Comparison of ENCODE assay signal across 1 cellular context in the genomic region with DNA sequence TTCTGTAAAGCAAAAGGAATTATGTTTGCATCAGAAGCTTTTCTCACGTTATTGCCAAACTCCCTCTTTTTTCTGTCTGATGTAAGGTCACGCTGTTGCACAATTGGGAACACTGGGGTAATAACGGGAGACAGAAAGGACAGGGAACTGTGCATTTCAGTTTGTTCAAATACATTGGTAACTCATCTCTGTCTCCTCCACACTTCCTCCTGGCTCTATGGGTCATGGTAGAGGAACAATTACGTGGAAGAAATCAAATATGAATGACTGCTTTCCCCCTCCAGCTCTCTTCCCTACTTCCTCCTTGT.
TF ChIP-seq lines count a peak whose summit lies in the region.

No MANE protein-coding gene starts in this region.

TF ChIP-seq in HepG2, 621 proteins besides CTCF, POLR2A, EP300 and RAD21 (continued from another document and continues in another):
- TF ChIP-seq, protein P1, sequence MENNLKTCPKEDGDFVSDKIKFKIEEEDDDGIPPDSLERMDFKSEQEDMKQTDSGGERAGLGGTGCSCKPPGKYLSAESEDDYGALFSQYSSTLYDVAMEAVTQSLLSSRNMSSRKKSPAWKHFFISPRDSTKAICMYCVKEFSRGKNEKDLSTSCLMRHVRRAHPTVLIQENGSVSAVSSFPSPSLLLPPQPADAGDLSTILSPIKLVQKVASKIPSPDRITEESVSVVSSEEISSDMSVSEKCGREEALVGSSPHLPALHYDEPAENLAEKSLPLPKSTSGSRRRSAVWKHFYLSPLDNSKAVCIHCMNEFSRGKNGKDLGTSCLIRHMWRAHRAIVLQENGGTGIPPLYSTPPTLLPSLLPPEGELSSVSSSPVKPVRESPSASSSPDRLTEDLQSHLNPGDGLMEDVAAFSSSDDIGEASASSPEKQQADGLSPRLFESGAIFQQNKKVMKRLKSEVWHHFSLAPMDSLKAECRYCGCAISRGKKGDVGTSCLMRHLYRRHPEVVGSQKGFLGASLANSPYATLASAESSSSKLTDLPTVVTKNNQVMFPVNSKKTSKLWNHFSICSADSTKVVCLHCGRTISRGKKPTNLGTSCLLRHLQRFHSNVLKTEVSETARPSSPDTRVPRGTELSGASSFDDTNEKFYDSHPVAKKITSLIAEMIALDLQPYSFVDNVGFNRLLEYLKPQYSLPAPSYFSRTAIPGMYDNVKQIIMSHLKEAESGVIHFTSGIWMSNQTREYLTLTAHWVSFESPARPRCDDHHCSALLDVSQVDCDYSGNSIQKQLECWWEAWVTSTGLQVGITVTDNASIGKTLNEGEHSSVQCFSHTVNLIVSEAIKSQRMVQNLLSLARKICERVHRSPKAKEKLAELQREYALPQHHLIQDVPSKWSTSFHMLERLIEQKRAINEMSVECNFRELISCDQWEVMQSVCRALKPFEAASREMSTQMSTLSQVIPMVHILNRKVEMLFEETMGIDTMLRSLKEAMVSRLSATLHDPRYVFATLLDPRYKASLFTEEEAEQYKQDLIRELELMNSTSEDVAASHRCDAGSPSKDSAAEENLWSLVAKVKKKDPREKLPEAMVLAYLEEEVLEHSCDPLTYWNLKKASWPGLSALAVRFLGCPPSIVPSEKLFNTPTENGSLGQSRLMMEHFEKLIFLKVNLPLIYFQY (CRISPR knock-in tag; IDR thresholded peaks at IDR 0.05; ENCODE audit: borderline replicate concordance) = peak; percentile 63; the same call in 1 of the 2 replicates
- TF ChIP-seq RBAK (CRISPR knock-in tag; IDR thresholded peaks at IDR 0.05) (no peak), ZNF180 (CRISPR knock-in tag; IDR thresholded peaks at IDR 0.05; ENCODE audit: borderline replicate concordance, low read depth) (no peak), STAG1 (CRISPR knock-in tag; IDR thresholded peaks at IDR 0.05) (0 out of 2 replicates have a peak, but pooled peaks have one; percentile 13), AKAP8 (CRISPR knock-in tag; IDR thresholded peaks at IDR 0.05) (no peak), ZNF577 (CRISPR knock-in tag; IDR thresholded peaks at IDR 0.05; ENCODE audit: borderline replicate concordance, low read depth) (no peak), ZMYM4 (CRISPR knock-in tag; IDR thresholded peaks at IDR 0.05) (peak; percentile 76), ZNF605 (CRISPR knock-in tag; IDR thresholded peaks at IDR 0.05) (no peak), SALL1 (CRISPR knock-in tag; IDR thresholded peaks at IDR 0.05) (peak; percentile 79; the same call in 1 of the 2 replicates), ZNF3 (CRISPR knock-in tag; IDR thresholded peaks at IDR 0.05) (0 out of 2 replicates have a peak, but pooled peaks have one; percentile 63), ZNF124 (CRISPR knock-in tag; IDR thresholded peaks at IDR 0.05) (peak; percentile 89; the same call in 1 of the 2 replicates), BCL6 (CRISPR knock-in tag; IDR thresholded peaks at IDR 0.05) (peak; percentile 89), MEIS2 (CRISPR knock-in tag; IDR thresholded peaks at IDR 0.05) (no peak), HOXA5 (CRISPR knock-in tag; IDR thresholded peaks at IDR 0.05) (peak; percentile 53; the same call in 1 of the 2 replicates), ZNF121 (CRISPR knock-in tag; IDR thresholded peaks at IDR 0.05) (no peak), BRCA1 (CRISPR knock-in tag; IDR thresholded peaks at IDR 0.05) (no peak), SOX6 (IDR thresholded peaks at IDR 0.05) (no peak), SOX6 (CRISPR knock-in tag; IDR thresholded peaks at IDR 0.05) (peak; percentile 94), MBD4 (IDR thresholded peaks at IDR 0.05; ENCODE audit: borderline replicate concordance, low read length) (0 out of 2 replicates have a peak, but pooled peaks have one; percentile 63), ARNTL (CRISPR knock-in tag; IDR thresholded peaks at IDR 0.05) (no peak), KLF16 (CRISPR knock-in tag; IDR thresholded peaks at IDR 0.05) (peak in 1 of 2 experiments; percentile 93; a peak in 1 of 4 replicates), MBNL3 (CRISPR knock-in tag; conservative IDR thresholded peaks at IDR 0.05) (no peak), ZNF34 (CRISPR knock-in tag; IDR thresholded peaks at IDR 0.05; ENCODE audit: borderline replicate concordance) (peak; percentile 56; the same call in 1 of the 2 replicates), ZNF749 (CRISPR knock-in tag; IDR thresholded peaks at IDR 0.05; ENCODE audit: borderline replicate concordance) (no peak), XRCC5 (optimal IDR thresholded peaks at IDR 0.05; ENCODE audit: low read length) (no peak), ZNF792 (CRISPR knock-in tag; IDR thresholded peaks at IDR 0.05) (peak; percentile 91), NR2F6 (IDR thresholded peaks at IDR 0.05) (peak; percentile 91), NR2F6 (CRISPR knock-in tag; IDR thresholded peaks at IDR 0.05) (peak; percentile 95), ZNF644 (CRISPR knock-in tag; IDR thresholded peaks at IDR 0.05; ENCODE audit: low read depth) (peak; percentile 98), FOXK1 (CRISPR knock-in tag; IDR thresholded peaks at IDR 0.05; ENCODE audit: borderline replicate concordance, low read depth) (peak; percentile 74; the same call in 1 of the 2 replicates), MED8 (CRISPR knock-in tag; IDR thresholded peaks at IDR 0.05; ENCODE audit: insufficient replicate concordance) (no peak), NAIF1 (CRISPR knock-in tag; IDR thresholded peaks at IDR 0.05; ENCODE audit: borderline replicate concordance) (no peak), IKZF1 (IDR thresholded peaks at IDR 0.05) (no peak), SP5 (CRISPR knock-in tag; IDR thresholded peaks at IDR 0.05; ENCODE audit: borderline replicate concordance, low read depth) (0 out of 2 replicates have a peak, but pooled peaks have one; percentile 38), XBP1 (CRISPR knock-in tag; IDR thresholded peaks at IDR 0.05) (no peak), RFXAP (CRISPR knock-in tag; IDR thresholded peaks at IDR 0.05; ENCODE audit: borderline replicate concordance) (no peak), ZNF607 (CRISPR knock-in tag; IDR thresholded peaks at IDR 0.05; ENCODE audit: borderline replicate concordance) (no peak), ZNF552 (CRISPR knock-in tag; IDR thresholded peaks at IDR 0.05; ENCODE audit: borderline replicate concordance) (no peak), SRSF9 (IDR thresholded peaks at IDR 0.05; ENCODE audit: borderline replicate concordance, insufficient read depth, low read depth, low read length, poor library complexity, severe bottlenecking) (no peak), ZNF737 (CRISPR knock-in tag; IDR thresholded peaks at IDR 0.05; ENCODE audit: borderline replicate concordance) (no peak), ZNF549 (CRISPR knock-in tag; IDR thresholded peaks at IDR 0.05) (no peak), IRX3 (CRISPR knock-in tag; IDR thresholded peaks at IDR 0.05; ENCODE audit: borderline replicate concordance, low read depth) (no peak), ZNF333 (CRISPR knock-in tag; IDR thresholded peaks at IDR 0.05; ENCODE audit: borderline replicate concordance) (no peak)
- TF ChIP-seq, protein P2, sequence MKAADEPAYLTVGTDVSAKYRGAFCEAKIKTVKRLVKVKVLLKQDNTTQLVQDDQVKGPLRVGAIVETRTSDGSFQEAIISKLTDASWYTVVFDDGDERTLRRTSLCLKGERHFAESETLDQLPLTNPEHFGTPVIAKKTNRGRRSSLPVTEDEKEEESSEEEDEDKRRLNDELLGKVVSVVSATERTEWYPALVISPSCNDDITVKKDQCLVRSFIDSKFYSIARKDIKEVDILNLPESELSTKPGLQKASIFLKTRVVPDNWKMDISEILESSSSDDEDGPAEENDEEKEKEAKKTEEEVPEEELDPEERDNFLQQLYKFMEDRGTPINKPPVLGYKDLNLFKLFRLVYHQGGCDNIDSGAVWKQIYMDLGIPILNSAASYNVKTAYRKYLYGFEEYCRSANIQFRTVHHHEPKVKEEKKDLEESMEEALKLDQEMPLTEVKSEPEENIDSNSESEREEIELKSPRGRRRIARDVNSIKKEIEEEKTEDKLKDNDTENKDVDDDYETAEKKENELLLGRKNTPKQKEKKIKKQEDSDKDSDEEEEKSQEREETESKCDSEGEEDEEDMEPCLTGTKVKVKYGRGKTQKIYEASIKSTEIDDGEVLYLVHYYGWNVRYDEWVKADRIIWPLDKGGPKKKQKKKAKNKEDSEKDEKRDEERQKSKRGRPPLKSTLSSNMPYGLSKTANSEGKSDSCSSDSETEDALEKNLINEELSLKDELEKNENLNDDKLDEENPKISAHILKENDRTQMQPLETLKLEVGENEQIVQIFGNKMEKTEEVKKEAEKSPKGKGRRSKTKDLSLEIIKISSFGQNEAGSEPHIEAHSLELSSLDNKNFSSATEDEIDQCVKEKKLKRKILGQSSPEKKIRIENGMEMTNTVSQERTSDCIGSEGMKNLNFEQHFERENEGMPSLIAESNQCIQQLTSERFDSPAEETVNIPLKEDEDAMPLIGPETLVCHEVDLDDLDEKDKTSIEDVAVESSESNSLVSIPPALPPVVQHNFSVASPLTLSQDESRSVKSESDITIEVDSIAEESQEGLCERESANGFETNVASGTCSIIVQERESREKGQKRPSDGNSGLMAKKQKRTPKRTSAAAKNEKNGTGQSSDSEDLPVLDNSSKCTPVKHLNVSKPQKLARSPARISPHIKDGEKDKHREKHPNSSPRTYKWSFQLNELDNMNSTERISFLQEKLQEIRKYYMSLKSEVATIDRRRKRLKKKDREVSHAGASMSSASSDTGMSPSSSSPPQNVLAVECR (CRISPR knock-in tag; IDR thresholded peaks at IDR 0.05; ENCODE audit: borderline replicate concordance) = no peak
- TF ChIP-seq, protein P3, sequence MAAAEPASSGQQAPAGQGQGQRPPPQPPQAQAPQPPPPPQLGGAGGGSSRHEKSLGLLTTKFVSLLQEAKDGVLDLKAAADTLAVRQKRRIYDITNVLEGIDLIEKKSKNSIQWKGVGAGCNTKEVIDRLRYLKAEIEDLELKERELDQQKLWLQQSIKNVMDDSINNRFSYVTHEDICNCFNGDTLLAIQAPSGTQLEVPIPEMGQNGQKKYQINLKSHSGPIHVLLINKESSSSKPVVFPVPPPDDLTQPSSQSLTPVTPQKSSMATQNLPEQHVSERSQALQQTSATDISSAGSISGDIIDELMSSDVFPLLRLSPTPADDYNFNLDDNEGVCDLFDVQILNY (CRISPR knock-in tag; conservative IDR thresholded peaks at IDR 0.05) = no peak
- TF ChIP-seq, protein P4, sequence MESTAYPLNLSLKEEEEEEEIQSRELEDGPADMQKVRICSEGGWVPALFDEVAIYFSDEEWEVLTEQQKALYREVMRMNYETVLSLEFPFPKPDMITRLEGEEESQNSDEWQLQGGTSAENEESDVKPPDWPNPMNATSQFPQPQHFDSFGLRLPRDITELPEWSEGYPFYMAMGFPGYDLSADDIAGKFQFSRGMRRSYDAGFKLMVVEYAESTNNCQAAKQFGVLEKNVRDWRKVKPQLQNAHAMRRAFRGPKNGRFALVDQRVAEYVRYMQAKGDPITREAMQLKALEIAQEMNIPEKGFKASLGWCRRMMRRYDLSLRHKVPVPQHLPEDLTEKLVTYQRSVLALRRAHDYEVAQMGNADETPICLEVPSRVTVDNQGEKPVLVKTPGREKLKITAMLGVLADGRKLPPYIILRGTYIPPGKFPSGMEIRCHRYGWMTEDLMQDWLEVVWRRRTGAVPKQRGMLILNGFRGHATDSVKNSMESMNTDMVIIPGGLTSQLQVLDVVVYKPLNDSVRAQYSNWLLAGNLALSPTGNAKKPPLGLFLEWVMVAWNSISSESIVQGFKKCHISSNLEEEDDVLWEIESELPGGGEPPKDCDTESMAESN (CRISPR knock-in tag; conservative IDR thresholded peaks at IDR 0.05) = peak; percentile 54; the same call in 1 of the 2 replicates
- TF ChIP-seq, protein P5, sequence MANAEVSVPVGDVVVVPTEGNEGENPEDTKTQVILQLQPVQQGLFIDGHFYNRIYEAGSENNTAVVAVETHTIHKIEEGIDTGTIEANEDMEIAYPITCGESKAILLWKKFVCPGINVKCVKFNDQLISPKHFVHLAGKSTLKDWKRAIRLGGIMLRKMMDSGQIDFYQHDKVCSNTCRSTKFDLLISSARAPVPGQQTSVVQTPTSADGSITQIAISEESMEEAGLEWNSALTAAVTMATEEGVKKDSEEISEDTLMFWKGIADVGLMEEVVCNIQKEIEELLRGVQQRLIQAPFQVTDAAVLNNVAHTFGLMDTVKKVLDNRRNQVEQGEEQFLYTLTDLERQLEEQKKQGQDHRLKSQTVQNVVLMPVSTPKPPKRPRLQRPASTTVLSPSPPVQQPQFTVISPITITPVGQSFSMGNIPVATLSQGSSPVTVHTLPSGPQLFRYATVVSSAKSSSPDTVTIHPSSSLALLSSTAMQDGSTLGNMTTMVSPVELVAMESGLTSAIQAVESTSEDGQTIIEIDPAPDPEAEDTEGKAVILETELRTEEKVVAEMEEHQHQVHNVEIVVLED (CRISPR knock-in tag; IDR thresholded peaks at IDR 0.05; ENCODE audit: borderline replicate concordance) = no peak
- TF ChIP-seq, protein P6, sequence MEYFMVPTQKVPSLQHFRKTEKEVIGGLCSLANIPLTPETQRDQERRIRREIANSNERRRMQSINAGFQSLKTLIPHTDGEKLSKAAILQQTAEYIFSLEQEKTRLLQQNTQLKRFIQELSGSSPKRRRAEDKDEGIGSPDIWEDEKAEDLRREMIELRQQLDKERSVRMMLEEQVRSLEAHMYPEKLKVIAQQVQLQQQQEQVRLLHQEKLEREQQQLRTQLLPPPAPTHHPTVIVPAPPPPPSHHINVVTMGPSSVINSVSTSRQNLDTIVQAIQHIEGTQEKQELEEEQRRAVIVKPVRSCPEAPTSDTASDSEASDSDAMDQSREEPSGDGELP (IDR thresholded peaks at IDR 0.05; ENCODE audit: borderline replicate concordance, low read depth) = no peak
- TF ChIP-seq, protein P7, sequence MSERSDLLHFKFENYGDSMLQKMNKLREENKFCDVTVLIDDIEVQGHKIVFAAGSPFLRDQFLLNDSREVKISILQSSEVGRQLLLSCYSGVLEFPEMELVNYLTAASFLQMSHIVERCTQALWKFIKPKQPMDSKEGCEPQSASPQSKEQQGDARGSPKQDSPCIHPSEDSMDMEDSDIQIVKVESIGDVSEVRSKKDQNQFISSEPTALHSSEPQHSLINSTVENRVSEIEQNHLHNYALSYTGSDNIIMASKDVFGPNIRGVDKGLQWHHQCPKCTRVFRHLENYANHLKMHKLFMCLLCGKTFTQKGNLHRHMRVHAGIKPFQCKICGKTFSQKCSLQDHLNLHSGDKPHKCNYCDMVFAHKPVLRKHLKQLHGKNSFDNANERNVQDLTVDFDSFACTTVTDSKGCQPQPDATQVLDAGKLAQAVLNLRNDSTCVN (CRISPR knock-in tag; IDR thresholded peaks at IDR 0.05; ENCODE audit: borderline replicate concordance) = 0 out of 2 replicates have a peak, but pooled peaks have one; percentile 37
- TF ChIP-seq, protein P8, sequence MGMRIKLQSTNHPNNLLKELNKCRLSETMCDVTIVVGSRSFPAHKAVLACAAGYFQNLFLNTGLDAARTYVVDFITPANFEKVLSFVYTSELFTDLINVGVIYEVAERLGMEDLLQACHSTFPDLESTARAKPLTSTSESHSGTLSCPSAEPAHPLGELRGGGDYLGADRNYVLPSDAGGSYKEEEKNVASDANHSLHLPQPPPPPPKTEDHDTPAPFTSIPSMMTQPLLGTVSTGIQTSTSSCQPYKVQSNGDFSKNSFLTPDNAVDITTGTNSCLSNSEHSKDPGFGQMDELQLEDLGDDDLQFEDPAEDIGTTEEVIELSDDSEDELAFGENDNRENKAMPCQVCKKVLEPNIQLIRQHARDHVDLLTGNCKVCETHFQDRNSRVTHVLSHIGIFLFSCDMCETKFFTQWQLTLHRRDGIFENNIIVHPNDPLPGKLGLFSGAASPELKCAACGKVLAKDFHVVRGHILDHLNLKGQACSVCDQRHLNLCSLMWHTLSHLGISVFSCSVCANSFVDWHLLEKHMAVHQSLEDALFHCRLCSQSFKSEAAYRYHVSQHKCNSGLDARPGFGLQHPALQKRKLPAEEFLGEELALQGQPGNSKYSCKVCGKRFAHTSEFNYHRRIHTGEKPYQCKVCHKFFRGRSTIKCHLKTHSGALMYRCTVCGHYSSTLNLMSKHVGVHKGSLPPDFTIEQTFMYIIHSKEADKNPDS (CRISPR knock-in tag; IDR thresholded peaks at IDR 0.05) = no peak
